ENCODE assay signal across 1 cellular context in the genomic region with DNA sequence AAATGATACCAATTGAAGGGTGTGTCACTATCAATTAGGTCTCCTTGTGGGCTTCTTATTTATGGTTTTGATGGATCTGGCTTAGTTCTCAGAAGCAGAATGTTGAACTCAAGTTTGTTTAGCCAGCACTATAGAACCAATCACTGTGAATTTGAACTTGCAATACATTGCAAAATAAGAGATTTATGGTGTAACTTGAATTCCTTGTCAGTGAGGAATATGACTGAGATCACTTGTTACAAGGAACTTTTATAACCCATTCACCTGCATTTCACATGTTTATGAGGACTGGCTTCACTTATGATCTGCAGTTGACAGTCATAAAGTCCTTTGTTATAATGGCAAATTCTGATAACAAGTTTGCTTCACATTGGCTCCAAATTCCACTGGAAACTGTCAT.
TF ChIP-seq lines count a peak whose summit lies in the region.

No MANE protein-coding gene starts in this region.

TF ChIP-seq in HEK293, 187 proteins besides CTCF, POLR2A, EP300 and RAD21 (continued from another document and continues in another):
- TF ChIP-seq ZBTB10 (tag by site-specific recombination; IDR thresholded peaks at IDR 0.05) (no peak), KLF17 (tag by site-specific recombination; IDR thresholded peaks at IDR 0.05) (no peak), INSM2 (tag by site-specific recombination; IDR thresholded peaks at IDR 0.05) (no peak), ZNF707 (tag by site-specific recombination; IDR thresholded peaks at IDR 0.05) (no peak), ZNF404 (tag by site-specific recombination; IDR thresholded peaks at IDR 0.05) (no peak), ZNF600 (tag by site-specific recombination; IDR thresholded peaks at IDR 0.05) (no peak), KLF10 (tag by site-specific recombination; IDR thresholded peaks at IDR 0.05) (peak; percentile 41), ZNF561 (tag by site-specific recombination; IDR thresholded peaks at IDR 0.05; ENCODE audit: borderline replicate concordance) (no peak), REPIN1 (tag by site-specific recombination; IDR thresholded peaks at IDR 0.05; ENCODE audit: low read depth) (no peak), FEZF1 (tag by site-specific recombination; IDR thresholded peaks at IDR 0.05) (peak; percentile 80), ZNF792 (tag by site-specific recombination; IDR thresholded peaks at IDR 0.05) (peak; percentile 23; the same call in 1 of the 2 replicates), MZF1 (tag by site-specific recombination; IDR thresholded peaks at IDR 0.05; ENCODE audit: borderline replicate concordance) (no peak), ZNF596 (tag by site-specific recombination; IDR thresholded peaks at IDR 0.05) (no peak), ZFP69B (tag by site-specific recombination; IDR thresholded peaks at IDR 0.05) (no peak), SETDB1 (IDR thresholded peaks at IDR 0.05; ENCODE audit: insufficient read length, low read length) (no peak), ZNF394 (tag by site-specific recombination; IDR thresholded peaks at IDR 0.05; ENCODE audit: borderline replicate concordance) (no peak), ZNF132 (tag by site-specific recombination; IDR thresholded peaks at IDR 0.05; ENCODE audit: borderline replicate concordance) (no peak), KLF9 (tag by site-specific recombination; IDR thresholded peaks at IDR 0.05; ENCODE audit: low read depth) (no peak), ZNF670 (tag by site-specific recombination; IDR thresholded peaks at IDR 0.05; ENCODE audit: low read depth) (no peak), ZSCAN30 (tag by site-specific recombination; IDR thresholded peaks at IDR 0.05) (peak; percentile 81; the same call in 1 of the 2 replicates), HOXA7 (CRISPR knock-in tag; IDR thresholded peaks at IDR 0.05; ENCODE audit: borderline replicate concordance) (no peak), ZSCAN18 (tag by site-specific recombination; IDR thresholded peaks at IDR 0.05) (no peak), ZNF571 (tag by site-specific recombination; IDR thresholded peaks at IDR 0.05) (no peak), ZFP37 (tag by site-specific recombination; IDR thresholded peaks at IDR 0.05) (no peak), ZNF391 (tag by site-specific recombination; IDR thresholded peaks at IDR 0.05; ENCODE audit: borderline replicate concordance, low read depth) (no peak), ZNF175 (tag by site-specific recombination; IDR thresholded peaks at IDR 0.05) (no peak), ZNF18 (tag by site-specific recombination; IDR thresholded peaks at IDR 0.05) (peak; percentile 50; the same call in 1 of the 2 replicates), ZFHX2 (tag by site-specific recombination; conservative IDR thresholded peaks at IDR 0.05) (no peak), ZNF280D (tag by site-specific recombination; IDR thresholded peaks at IDR 0.05) (no peak), ZNF350 (tag by site-specific recombination; IDR thresholded peaks at IDR 0.05) (peak; percentile 69; the same call in 1 of the 2 replicates), ZNF302 (tag by site-specific recombination; IDR thresholded peaks at IDR 0.05; ENCODE audit: low read depth) (no peak), ZNF785 (tag by site-specific recombination; IDR thresholded peaks at IDR 0.05) (no peak), ZNF202 (tag by site-specific recombination; IDR thresholded peaks at IDR 0.05; ENCODE audit: borderline replicate concordance) (no peak), ZBTB21 (tag by site-specific recombination; IDR thresholded peaks at IDR 0.05) (no peak), TSHZ1 (tag by site-specific recombination; IDR thresholded peaks at IDR 0.05; ENCODE audit: borderline replicate concordance) (no peak)
- TF ChIP-seq, protein P1, sequence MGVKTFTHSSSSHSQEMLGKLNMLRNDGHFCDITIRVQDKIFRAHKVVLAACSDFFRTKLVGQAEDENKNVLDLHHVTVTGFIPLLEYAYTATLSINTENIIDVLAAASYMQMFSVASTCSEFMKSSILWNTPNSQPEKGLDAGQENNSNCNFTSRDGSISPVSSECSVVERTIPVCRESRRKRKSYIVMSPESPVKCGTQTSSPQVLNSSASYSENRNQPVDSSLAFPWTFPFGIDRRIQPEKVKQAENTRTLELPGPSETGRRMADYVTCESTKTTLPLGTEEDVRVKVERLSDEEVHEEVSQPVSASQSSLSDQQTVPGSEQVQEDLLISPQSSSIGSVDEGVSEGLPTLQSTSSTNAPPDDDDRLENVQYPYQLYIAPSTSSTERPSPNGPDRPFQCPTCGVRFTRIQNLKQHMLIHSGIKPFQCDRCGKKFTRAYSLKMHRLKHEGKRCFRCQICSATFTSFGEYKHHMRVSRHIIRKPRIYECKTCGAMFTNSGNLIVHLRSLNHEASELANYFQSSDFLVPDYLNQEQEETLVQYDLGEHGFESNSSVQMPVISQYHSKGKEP (tag by site-specific recombination; IDR thresholded peaks at IDR 0.05) = peak; percentile 82
- TF ChIP-seq, protein P2, sequence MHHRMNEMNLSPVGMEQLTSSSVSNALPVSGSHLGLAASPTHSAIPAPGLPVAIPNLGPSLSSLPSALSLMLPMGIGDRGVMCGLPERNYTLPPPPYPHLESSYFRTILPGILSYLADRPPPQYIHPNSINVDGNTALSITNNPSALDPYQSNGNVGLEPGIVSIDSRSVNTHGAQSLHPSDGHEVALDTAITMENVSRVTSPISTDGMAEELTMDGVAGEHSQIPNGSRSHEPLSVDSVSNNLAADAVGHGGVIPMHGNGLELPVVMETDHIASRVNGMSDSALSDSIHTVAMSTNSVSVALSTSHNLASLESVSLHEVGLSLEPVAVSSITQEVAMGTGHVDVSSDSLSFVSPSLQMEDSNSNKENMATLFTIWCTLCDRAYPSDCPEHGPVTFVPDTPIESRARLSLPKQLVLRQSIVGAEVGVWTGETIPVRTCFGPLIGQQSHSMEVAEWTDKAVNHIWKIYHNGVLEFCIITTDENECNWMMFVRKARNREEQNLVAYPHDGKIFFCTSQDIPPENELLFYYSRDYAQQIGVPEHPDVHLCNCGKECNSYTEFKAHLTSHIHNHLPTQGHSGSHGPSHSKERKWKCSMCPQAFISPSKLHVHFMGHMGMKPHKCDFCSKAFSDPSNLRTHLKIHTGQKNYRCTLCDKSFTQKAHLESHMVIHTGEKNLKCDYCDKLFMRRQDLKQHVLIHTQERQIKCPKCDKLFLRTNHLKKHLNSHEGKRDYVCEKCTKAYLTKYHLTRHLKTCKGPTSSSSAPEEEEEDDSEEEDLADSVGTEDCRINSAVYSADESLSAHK (tag by site-specific recombination; IDR thresholded peaks at IDR 0.05) = peak; percentile 89
